In the genomic region with DNA sequence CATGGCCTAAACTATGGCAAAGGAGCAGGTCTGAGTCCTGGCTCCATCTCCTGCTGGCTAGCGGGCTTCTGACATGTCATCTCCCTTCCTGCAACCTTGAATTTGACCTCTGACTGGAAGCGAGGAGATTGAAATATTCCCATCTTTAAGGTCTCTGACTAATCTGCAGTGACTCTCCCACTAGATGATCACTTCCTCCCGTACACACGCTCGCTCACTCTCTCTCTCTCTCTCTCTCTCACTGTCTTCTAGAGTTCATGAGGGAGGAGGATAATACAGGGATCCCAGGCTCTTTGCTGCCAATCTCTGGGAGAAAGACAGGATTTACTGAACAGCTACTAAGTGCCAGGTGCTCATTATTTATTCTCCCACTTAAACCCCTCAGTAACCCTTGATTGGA, we compare ENCODE assay signal across 12 cellular contexts.
DNase-seq lines count a peak whose midpoint lies in the region; ATAC-seq lines count a peak whose summit lies in the region.
"Had no signal": no experiment of that assay in that cellular context is flagged by ENCODE, and none has a peak within 500 bp of the region (broad histone marks: within the 10 kb centered on the region; RNA-seq: fewer than 3 reads in every experiment).

No MANE protein-coding gene starts in this region.

- 78 to 80% methylated on average over 5 of the region's 5 CpGs for WGBS in aorta, 2 donors

- peak overlapping the region; percentile 61 to 62 for H3K27ac ChIP-seq in aorta (ENCODE audit: low read depth in 1 of 2, low read length in 2 of 2)

- H3K9me3 Mint-ChIP-seq in activated naive CD8-positive, alpha-beta T cell treated with anti-CD3 and anti-CD28 coated beads, Interleukin-2, amount 50 U/mL, for 24 hours = no peaks in the 10 kb centered on the region

- no peaks in the 10 kb centered on the region for H3K27me3 ChIP-seq in aorta (ENCODE audit: control insufficient read depth in 1 of 2, insufficient read depth in 2 of 2, low read length in 1 of 2)

- H3K36me3 Mint-ChIP-seq in activated naive CD8-positive, alpha-beta T cell treated with anti-CD3 and anti-CD28 coated beads, Interleukin-2, amount 50 U/mL, for 24 hours (ENCODE audit: low read depth) = no peaks in the 10 kb centered on the region
- H3K36me3 Mint-ChIP-seq: WTC11 had no signal

- H3K4me3 ChIP-seq in aorta (ENCODE audit: low read length in 2 of 2) = no peak overlapping the region
- H3K4me3 ChIP-seq: skin epidermis had no signal

- intact Hi-C loops in aorta (cut with DNase I) = loop anchor here (10.0 kb wide), 3 partner anchors 91 to 191 kb away; a partner anchor contains a TSS

- H3K27me3 Mint-ChIP-seq in activated naive CD8-positive, alpha-beta T cell treated with anti-CD3 and anti-CD28 coated beads, Interleukin-2, amount 50 U/mL, for 24 hours = no peaks in the 10 kb centered on the region

- ATAC-seq in activated naive CD8-positive, alpha-beta T cell treated with anti-CD3 and anti-CD28 coated beads, Interleukin-2, amount 50 U/mL, for 24 hours = peak; percentile 29
- ATAC-seq in aorta (ENCODE audit: low FRiP score) (no peak), HG03095 (IDR thresholded peaks at IDR 0.05; ENCODE audit: unreplicated experiment) (no peak), GM18861 (IDR thresholded peaks at IDR 0.05; ENCODE audit: unreplicated experiment) (no peak), GM21526 (IDR thresholded peaks at IDR 0.05; ENCODE audit: low FRiP score, unreplicated experiment) (no peak)
- ATAC-seq: WTC11 had no signal

- H3K4me1 ChIP-seq in aorta (ENCODE audit: control insufficient read depth in 1 of 2, insufficient read depth in 2 of 2, low read length in 2 of 2) = peaks cover 5 to 8% of the 10 kb centered on the region in 2 donors

- peak overlapping the region; percentile 5 for H3K4me3 Mint-ChIP-seq in activated naive CD8-positive, alpha-beta T cell treated with anti-CD3 and anti-CD28 coated beads, Interleukin-2, amount 50 U/mL, for 24 hours
- H3K4me3 Mint-ChIP-seq: WTC11 had no signal

- no peaks in the 10 kb centered on the region for H3K9me3 ChIP-seq in aorta (ENCODE audit: control insufficient read depth, low read length)

- peak overlapping the region; percentile 77 for H3K27ac Mint-ChIP-seq in activated naive CD8-positive, alpha-beta T cell treated with anti-CD3 and anti-CD28 coated beads, Interleukin-2, amount 50 U/mL, for 24 hours
- H3K27ac Mint-ChIP-seq: WTC11 had no signal

- peaks cover 44% of the 10 kb centered on the region for H3K4me1 Mint-ChIP-seq in activated naive CD8-positive, alpha-beta T cell treated with anti-CD3 and anti-CD28 coated beads, Interleukin-2, amount 50 U/mL, for 24 hours

- H3K36me3 ChIP-seq in aorta (ENCODE audit: control insufficient read depth in 1 of 2, insufficient read depth in 2 of 2, low read length in 1 of 2) = peaks cover 0 to 2% of the 10 kb centered on the region in 2 donors

- peak; percentile 7 for DNase-seq in stimulated activated CD4-positive, alpha-beta T cell treated with anti-CD3 and anti-CD28 coated beads, Interleukin-15, amount 100 ng/mL, for 24 hours
- DNase-seq in stimulated activated CD4-positive, alpha-beta T cell treated with anti-CD3 and anti-CD28 coated beads, Interleukin-1b, Interleukin-23, amount 100 ng/mL, for 48 hours = no peak
- no peak for DNase-seq in activated naive CD8-positive, alpha-beta T cell treated with anti-CD3 and anti-CD28 coated beads, Interleukin-2, amount 50 U/mL, for 24 hours
- DNase-seq in left kidney (ENCODE audit: low read depth, low spot score) = peak; percentile 29
- DNase-seq in aorta = no peak
- DNase-seq: Calu3, NCI-H1092 treated with DMSO at 0.1 percent for 48 hours had no signal

Comparison
In these comparisons a context has a peak if more than half of its experiments do, and no peak if none do; other contexts are left out.
1. DNase-seq: peak in stimulated activated CD4-positive, alpha-beta T cell treated with anti-CD3 and anti-CD28 coated beads, Interleukin-15, amount 100 ng/mL, for 24 hours (single experiment) and left kidney (single experiment); none in stimulated activated CD4-positive, alpha-beta T cell treated with anti-CD3 and anti-CD28 coated beads, Interleukin-1b, Interleukin-23, amount 100 ng/mL, for 48 hours (single experiment), activated naive CD8-positive, alpha-beta T cell treated with anti-CD3 and anti-CD28 coated beads, Interleukin-2, amount 50 U/mL, for 24 hours (single experiment) and aorta (0 of 2).